ENCODE assay signal across 31 cellular contexts in the genomic region with DNA sequence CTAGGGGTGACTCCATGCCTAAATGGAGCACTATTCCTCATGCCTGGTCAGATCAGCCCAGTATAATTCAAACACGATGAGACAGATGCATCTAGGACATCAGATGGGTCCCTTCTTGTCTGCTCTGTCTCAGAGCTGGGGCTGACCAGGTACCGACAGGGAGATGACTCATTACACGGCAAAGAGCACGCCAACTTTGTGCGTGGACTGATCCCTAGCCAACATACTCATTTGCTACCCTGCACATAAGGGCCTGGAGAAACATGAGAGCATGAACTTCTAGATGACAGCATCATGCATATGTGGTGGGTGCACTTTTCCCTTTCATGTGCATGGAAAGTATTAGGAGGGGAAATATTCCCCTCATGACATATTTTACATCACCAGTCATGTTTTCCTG. TPM values are rescaled to one million over a fixed set of nuclear protein-coding genes. Genes with fewer than 3 reads are reported as not detected.
"Had no signal": no experiment of that assay in that cellular context is flagged by ENCODE, and none has a peak within 500 bp of the region (broad histone marks: within the 10 kb centered on the region; RNA-seq: fewer than 3 reads in every experiment).

No MANE protein-coding gene starts in this region.

- H3K4me3 ChIP-seq: SJCRH30 had no signal

- ATAC-seq: activated CD4-positive, alpha-beta T cell treated with anti-CD3 and anti-CD28 coated beads for 36 hours; Panc1 had no signal

- H3K4me3 Mint-ChIP-seq: activated CD4-positive, alpha-beta memory T cell treated with anti-CD3 and anti-CD28 coated beads, Interleukin-2, amount 10 ng/mL, durations not matched to agents 7 days and 5 days; activated CD4-positive, alpha-beta T cell treated with anti-CD3 and anti-CD28 coated beads for 36 hours; activated naive CD4-positive, alpha-beta T cell treated with anti-CD3 and anti-CD28 coated beads for 36 hours; activated naive CD8-positive, alpha-beta T cell treated with anti-CD3 and anti-CD28 coated beads, Interleukin-2, amount 10 ng/mL, durations not matched to agents 7 days and 5 days; activated T-cell treated with anti-CD3 and anti-CD28 coated beads, Interleukin-2, amount 50 U/mL, for 24 hours; brain; T-helper 2 cell treated with Interferon-gamma antibody and Interleukin-4, amounts not matched to agents 5 μg/mL and 100 μg/mL, for 36 hours had no signal

- H3K9ac ChIP-seq: SK-N-SH had no signal

- H3K36me3 ChIP-seq: SJCRH30, WERI-Rb-1 had no signal

- H3K4me2 ChIP-seq: SK-N-SH had no signal

- H3K36me3 Mint-ChIP-seq: activated naive CD8-positive, alpha-beta T cell treated with anti-CD3 and anti-CD28 coated beads, Interleukin-2, amount 10 ng/mL, durations not matched to agents 7 days and 5 days; brain had no signal

- DNase-seq: activated CD4-positive, alpha-beta memory T cell treated with anti-CD3 and anti-CD28 coated beads, Interleukin-2, amount 10 ng/mL, durations not matched to agents 7 days and 5 days; activated CD4-positive, alpha-beta T cell treated with anti-CD3 and anti-CD28 coated beads for 36 hours; activated CD4-positive, alpha-beta T cell treated with anti-CD3 and anti-CD28 coated beads, Interleukin-2, amount 50 U/mL, for 1 hour; activated CD8-positive, alpha-beta memory T cell treated with anti-CD3 and anti-CD28 coated beads, Interleukin-2, amount 50 U/mL, for 48 hours; activated effector memory CD4-positive, alpha-beta T cell treated with anti-CD3 and anti-CD28 coated beads, Interleukin-2, amount 50 U/mL, for 16 hours; activated naive CD4-positive, alpha-beta T cell treated with anti-CD3 and anti-CD28 coated beads for 36 hours; activated naive CD8-positive, alpha-beta T cell treated with anti-CD3 and anti-CD28 coated beads, Interleukin-2, amount 10 ng/mL, durations not matched to agents 7 days and 5 days; activated T-cell treated with anti-CD3 and anti-CD28 coated beads, Interleukin-2, amount 50 U/mL, for 24 hours; aorta; cerebellar nuclear complex; Kasumi-1; KBM-7; MV-4-11; NCI-H1092 treated with DMSO at 0.1 percent for 48 hours; NCI-H1417 treated with DMSO at 0.1 percent for 48 hours; NCI-H1694; NCI-H2029; NCI-H510A treated with DMSO at 0.1 percent for 48 hours; NCI-H69; NK-92 treated with Interleukin-12 subunit alpha and Interleukin-12 subunit beta, amount 100 ng/mL, for 24 hours; OCI-M1; Right ventricle myocardium superior; SK-N-SH; T-helper 1 cell; WERI-Rb-1 had no signal

- H3K27me3 ChIP-seq: SJCRH30 had no signal

- H3K27ac Mint-ChIP-seq: activated CD4-positive, alpha-beta memory T cell treated with anti-CD3 and anti-CD28 coated beads, Interleukin-2, amount 10 ng/mL, durations not matched to agents 7 days and 5 days; activated CD4-positive, alpha-beta T cell treated with anti-CD3 and anti-CD28 coated beads for 36 hours; activated naive CD4-positive, alpha-beta T cell treated with anti-CD3 and anti-CD28 coated beads for 36 hours; activated naive CD8-positive, alpha-beta T cell treated with anti-CD3 and anti-CD28 coated beads, Interleukin-2, amount 10 ng/mL, durations not matched to agents 7 days and 5 days; activated T-cell treated with anti-CD3 and anti-CD28 coated beads, Interleukin-2, amount 50 U/mL, for 24 hours; T-helper 2 cell treated with Interferon-gamma antibody and Interleukin-4, amounts not matched to agents 5 μg/mL and 100 μg/mL, for 36 hours had no signal

- H3K9me3 ChIP-seq: SJCRH30, SK-N-SH had no signal

- H3K9me3 Mint-ChIP-seq: activated CD4-positive, alpha-beta memory T cell treated with anti-CD3 and anti-CD28 coated beads, Interleukin-2, amount 10 ng/mL, durations not matched to agents 7 days and 5 days; activated naive CD4-positive, alpha-beta T cell treated with anti-CD3 and anti-CD28 coated beads for 36 hours; activated naive CD8-positive, alpha-beta T cell treated with anti-CD3 and anti-CD28 coated beads, Interleukin-2, amount 10 ng/mL, durations not matched to agents 7 days and 5 days; activated T-cell treated with anti-CD3 and anti-CD28 coated beads, Interleukin-2, amount 50 U/mL, for 24 hours; T-helper 2 cell treated with Interferon-gamma antibody and Interleukin-4, amounts not matched to agents 5 μg/mL and 100 μg/mL, for 36 hours had no signal

- H3K27ac ChIP-seq: RWPE1, SJCRH30, WERI-Rb-1 had no signal

RNA-seq across cellular contexts. Expression of gene NPVF, which starts 35.0 kb away (rescaled TPM):
- total RNA-seq: activated CD4-positive, alpha-beta memory T cell treated with anti-CD3 and anti-CD28 coated beads, Interleukin-2, amount 10 ng/mL, durations not matched to agents 7 days and 5 days; activated CD4-positive, alpha-beta T cell treated with anti-CD3 and anti-CD28 coated beads for 36 hours; activated naive CD4-positive, alpha-beta T cell treated with anti-CD3 and anti-CD28 coated beads for 36 hours; activated naive CD8-positive, alpha-beta T cell treated with anti-CD3 and anti-CD28 coated beads, Interleukin-2, amount 10 ng/mL, durations not matched to agents 7 days and 5 days; aorta; cardiac septum; Right ventricle myocardium superior; SJCRH30 had no signal
- polyA plus RNA-seq: aorta, SK-N-SH had no signal
